Comparison of ENCODE assay signal across 1 cellular context in the genomic region with DNA sequence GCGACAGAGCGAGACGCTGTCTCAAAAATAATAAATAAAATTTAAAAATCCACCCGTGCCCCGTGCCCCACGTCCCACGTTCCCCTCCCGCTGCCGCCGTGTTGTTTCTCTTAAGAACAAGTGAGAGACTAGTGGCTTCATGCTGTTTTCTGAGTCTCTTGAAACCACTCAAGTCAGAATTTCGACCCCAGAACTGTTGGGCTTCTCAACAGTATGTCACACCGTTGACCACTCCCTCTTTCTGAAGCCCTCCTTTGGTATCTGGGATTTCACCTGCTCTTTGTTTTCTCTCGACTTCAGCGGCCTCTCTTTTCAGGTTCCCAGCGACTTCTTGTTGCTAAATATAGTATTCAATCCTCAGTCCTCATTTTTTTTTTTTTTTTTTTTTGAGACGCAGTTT.
TF ChIP-seq lines count a peak whose summit lies in the region.

No MANE protein-coding gene starts in this region.

TF ChIP-seq in H1, 55 proteins besides CTCF, POLR2A, EP300 and RAD21:
- TF ChIP-seq KDM4A (IDR thresholded peaks at IDR 0.05; ENCODE audit: low read depth, low read length, severe bottlenecking) (no peak), ASH2L (IDR thresholded peaks at IDR 0.05; ENCODE audit: low read length) (no peak), TAF7 (optimal IDR thresholded peaks at IDR 0.05; ENCODE audit: borderline replicate concordance, low read depth, low read length) (no peak), ZNF274 (IDR thresholded peaks at IDR 0.05; ENCODE audit: borderline replicate concordance, extremely low read depth, low read length) (no peak), SRF (IDR thresholded peaks at IDR 0.05; ENCODE audit: low read depth, low read length) (no peak), POU5F1 (IDR thresholded peaks at IDR 0.05; ENCODE audit: low read depth, low read length) (no peak), YY1 (IDR thresholded peaks at IDR 0.05; ENCODE audit: low read depth, low read length) (no peak), FOSL1 (IDR thresholded peaks at IDR 0.05; ENCODE audit: insufficient read depth, low read depth, low read length) (no peak), KDM1A (IDR thresholded peaks at IDR 0.05; ENCODE audit: borderline replicate concordance, low read length) (no peak), PHF8 (conservative IDR thresholded peaks at IDR 0.05; ENCODE audit: low read depth, low read length) (no peak), SIRT6 (IDR thresholded peaks at IDR 0.05; ENCODE audit: low read length) (no peak), SUZ12 (IDR thresholded peaks at IDR 0.05; ENCODE audit: low read length) (no peak), RBBP5 (IDR thresholded peaks at IDR 0.05; ENCODE audit: borderline replicate concordance, low read depth, low read length) (no peak)
- TF ChIP-seq, protein P1, sequence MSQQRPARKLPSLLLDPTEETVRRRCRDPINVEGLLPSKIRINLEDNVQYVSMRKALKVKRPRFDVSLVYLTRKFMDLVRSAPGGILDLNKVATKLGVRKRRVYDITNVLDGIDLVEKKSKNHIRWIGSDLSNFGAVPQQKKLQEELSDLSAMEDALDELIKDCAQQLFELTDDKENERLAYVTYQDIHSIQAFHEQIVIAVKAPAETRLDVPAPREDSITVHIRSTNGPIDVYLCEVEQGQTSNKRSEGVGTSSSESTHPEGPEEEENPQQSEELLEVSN (IDR thresholded peaks at IDR 0.05) = no peak
